20 cellular contexts compared by ENCODE assay signal in the genomic region with DNA sequence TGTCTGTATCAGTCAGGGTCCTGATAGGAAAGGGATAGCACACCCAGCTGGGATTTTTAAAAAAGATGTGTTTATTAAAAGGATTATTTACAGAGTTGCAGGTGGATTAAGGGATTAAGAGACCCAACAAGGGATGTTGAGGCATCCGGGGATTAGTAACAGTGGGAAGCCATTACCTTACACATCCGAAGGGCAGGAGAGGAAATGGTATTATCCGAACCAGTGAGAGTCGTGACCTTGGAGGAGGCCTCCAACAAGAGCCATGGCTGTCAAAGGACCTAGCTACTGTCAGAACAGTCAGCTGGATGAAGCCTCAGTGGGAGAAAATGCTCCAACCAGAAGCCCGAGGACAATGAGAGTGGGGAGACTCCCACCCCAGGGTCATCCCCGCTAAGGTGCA.
A peak's percentile ranks its signal among the peaks of the same experiment; 100 is the strongest.
DNase-seq lines count a peak whose midpoint lies in the region; ATAC-seq and TF ChIP-seq lines count a peak whose summit lies in the region.
"Had no signal": no experiment of that assay in that cellular context is flagged by ENCODE, and none has a peak within 500 bp of the region (broad histone marks: within the 10 kb centered on the region; RNA-seq: fewer than 3 reads in every experiment).

No MANE protein-coding gene starts in this region.

- DNase-seq in GM23338 (ENCODE audit: low spot score) (no peak), NCI-H524 treated with DMSO at 0.1 percent for 48 hours (lab: John Stamatoyannopoulos, UW) (peak; percentile 64), WERI-Rb-1 (peak; percentile 58), mesendoderm (peak; percentile 29), MG63 (no peak)
- no peak for DNase-seq in activated naive CD8-positive, alpha-beta T cell treated with anti-CD3 and anti-CD28 coated beads, Interleukin-2, amount 50 U/mL, for 24 hours
- DNase-seq in activated naive CD4-positive, alpha-beta T cell treated with anti-CD3 and anti-CD28 coated beads, Interleukin-2, amount 10 ng/mL, durations not matched to agents 7 days and 5 days, result no peak
- no peak for DNase-seq in activated CD4-positive, alpha-beta T cell treated with anti-CD3 and anti-CD28 coated beads for 1 hour
- DNase-seq: Caco-2; CD4-positive, CD25-positive, alpha-beta regulatory T cell; CD8-positive, alpha-beta T cell; DMS153; DND-41; GM23248; H9 had no signal

- H3K9me3 ChIP-seq in WERI-Rb-1 (ENCODE audit: severe bottlenecking) (no peaks in the 10 kb centered on the region), MG63 (peaks cover 2% of the 10 kb centered on the region; the same call in 1 of the 2 replicates)

- no peak overlapping the region for H3K4ac ChIP-seq in mesendoderm (ENCODE audit: low read depth, low read length)

- H3K18ac ChIP-seq in mesendoderm (ENCODE audit: low read length), result no peak overlapping the region

- H3K4me3 Mint-ChIP-seq in GM23338, result no peak overlapping the region
- no peak overlapping the region for H3K4me3 Mint-ChIP-seq in activated naive CD8-positive, alpha-beta T cell treated with anti-CD3 and anti-CD28 coated beads, Interleukin-2, amount 50 U/mL, for 24 hours
- H3K4me3 Mint-ChIP-seq in activated naive CD4-positive, alpha-beta T cell treated with anti-CD3 and anti-CD28 coated beads, Interleukin-2, amount 10 ng/mL, durations not matched to agents 7 days and 5 days, result no peak overlapping the region
- H3K4me3 Mint-ChIP-seq: B cell; CD4-positive, CD25-positive, alpha-beta regulatory T cell; CD8-positive, alpha-beta T cell; H9 had no signal

- no peaks in the 10 kb centered on the region for H3K27me3 Mint-ChIP-seq in GM23338 (ENCODE audit: insufficient read depth, low read depth, poor library complexity)
- peaks cover 4% of the 10 kb centered on the region for H3K27me3 Mint-ChIP-seq in activated naive CD8-positive, alpha-beta T cell treated with anti-CD3 and anti-CD28 coated beads, Interleukin-2, amount 50 U/mL, for 24 hours
- H3K27me3 Mint-ChIP-seq in activated naive CD4-positive, alpha-beta T cell treated with anti-CD3 and anti-CD28 coated beads, Interleukin-2, amount 10 ng/mL, durations not matched to agents 7 days and 5 days, result peaks cover 42% of the 10 kb centered on the region

- H3K27ac ChIP-seq in GM23338 (ENCODE audit: low read depth) (no peak overlapping the region), WERI-Rb-1 (no peak overlapping the region), mesendoderm (ENCODE audit: low read depth, low read length) (no peak overlapping the region)
- H3K27ac ChIP-seq: 22Rv1, BLaER1, C4-2B, GM23248 had no signal

- no CpG with 5 or more reads among the region's 6 CpGs for WGBS in mesendoderm (ENCODE audit: extremely low coverage, insufficient coverage, low lambda C conversion rate)

- H4K8ac ChIP-seq in mesendoderm (ENCODE audit: low read depth, low read length), result no peak overlapping the region

- no peaks in the 10 kb centered on the region for H3F3A ChIP-seq in GM23338 (replicated peaks; ENCODE audit: low read depth)

- H3K4me1 ChIP-seq in GM23338 (ENCODE audit: insufficient read depth) (no peaks in the 10 kb centered on the region), mesendoderm (ENCODE audit: control insufficient read depth, low read depth, low read length) (no peaks in the 10 kb centered on the region)
- H3K4me1 ChIP-seq: BLaER1, Caco-2 had no signal

- no peak overlapping the region for H2BK5ac ChIP-seq in mesendoderm (ENCODE audit: low read length)

- CTCF ChIA-PET in activated naive CD4-positive, alpha-beta T cell treated with anti-CD3 and anti-CD28 coated beads, Interleukin-2, amount 10 ng/mL, durations not matched to agents 7 days and 5 days (lab: Charles Lee), result no interaction called here

- H3K23ac ChIP-seq in mesendoderm (ENCODE audit: low read length), result no peak overlapping the region

- H3K27ac Mint-ChIP-seq in GM23338, result no peak overlapping the region
- H3K27ac Mint-ChIP-seq in activated naive CD8-positive, alpha-beta T cell treated with anti-CD3 and anti-CD28 coated beads, Interleukin-2, amount 50 U/mL, for 24 hours, result no peak overlapping the region
- H3K27ac Mint-ChIP-seq in activated naive CD4-positive, alpha-beta T cell treated with anti-CD3 and anti-CD28 coated beads, Interleukin-2, amount 10 ng/mL, durations not matched to agents 7 days and 5 days, result no peak overlapping the region
- H3K27ac Mint-ChIP-seq: B cell; CD4-positive, CD25-positive, alpha-beta regulatory T cell; CD8-positive, alpha-beta T cell had no signal

- no peak overlapping the region for H2AK5ac ChIP-seq in mesendoderm (ENCODE audit: low read length)

- no peaks in the 10 kb centered on the region for H3K4me1 Mint-ChIP-seq in GM23338
- H3K4me1 Mint-ChIP-seq in activated naive CD8-positive, alpha-beta T cell treated with anti-CD3 and anti-CD28 coated beads, Interleukin-2, amount 50 U/mL, for 24 hours, result no peaks in the 10 kb centered on the region
- H3K4me1 Mint-ChIP-seq in activated naive CD4-positive, alpha-beta T cell treated with anti-CD3 and anti-CD28 coated beads, Interleukin-2, amount 10 ng/mL, durations not matched to agents 7 days and 5 days, result no peaks in the 10 kb centered on the region
- H3K4me1 Mint-ChIP-seq: CD4-positive, CD25-positive, alpha-beta regulatory T cell had no signal

- H3K36me3 Mint-ChIP-seq in GM23338 (ENCODE audit: low read depth), result peaks cover 6% of the 10 kb centered on the region; the same call in 1 of the 3 replicates
- H3K36me3 Mint-ChIP-seq in activated naive CD8-positive, alpha-beta T cell treated with anti-CD3 and anti-CD28 coated beads, Interleukin-2, amount 50 U/mL, for 24 hours (ENCODE audit: low read depth), result no peaks in the 10 kb centered on the region
- H3K36me3 Mint-ChIP-seq in activated naive CD4-positive, alpha-beta T cell treated with anti-CD3 and anti-CD28 coated beads, Interleukin-2, amount 10 ng/mL, durations not matched to agents 7 days and 5 days, result peaks cover 1% of the 10 kb centered on the region
- H3K36me3 Mint-ChIP-seq: CD4-positive, CD25-positive, alpha-beta regulatory T cell; CD8-positive, alpha-beta T cell had no signal

- H3K9ac ChIP-seq in mesendoderm (ENCODE audit: low read length), result no peak overlapping the region
- H3K9ac ChIP-seq: BLaER1, GM23248 had no signal

- H3K56ac ChIP-seq in mesendoderm (ENCODE audit: low read length), result no peak overlapping the region

- no peaks in the 10 kb centered on the region for H3K27me3 ChIP-seq in GM23338 (ENCODE audit: insufficient read depth)
- no peaks in the 10 kb centered on the region for H3K27me3 ChIP-seq in WERI-Rb-1 (ENCODE audit: insufficient read depth, low read depth, severe bottlenecking)
- H3K27me3 ChIP-seq in mesendoderm (ENCODE audit: insufficient read depth, low read length, poor library complexity), result no peaks in the 10 kb centered on the region
- no peaks in the 10 kb centered on the region for H3K27me3 ChIP-seq in MG63
- H3K27me3 ChIP-seq: BLaER1 had no signal

- H2BK120ac ChIP-seq in mesendoderm (ENCODE audit: low read depth, low read length), result no peak overlapping the region

- H4K5ac ChIP-seq in mesendoderm (ENCODE audit: low read length), result no peak overlapping the region

- H2AFZ ChIP-seq in GM23338, result peak overlapping the region; percentile 87; the same call in 1 of the 2 replicates
- H2AFZ ChIP-seq: GM23248 had no signal

- H3K79me1 ChIP-seq in mesendoderm (ENCODE audit: low read length), result no peaks in the 10 kb centered on the region

- H3K4me2 ChIP-seq in GM23338, result no peak overlapping the region
- H3K4me2 ChIP-seq in mesendoderm (ENCODE audit: low read length), result no peak overlapping the region
- H3K4me2 ChIP-seq: BLaER1 had no signal

- H4K20me1 ChIP-seq in GM23338 (replicated peaks; ENCODE audit: insufficient read depth), result no peaks in the 10 kb centered on the region
- H4K20me1 ChIP-seq: BLaER1 had no signal

- TF ChIP-seq CTCF in GM23338 (conservative IDR thresholded peaks at IDR 0.05; ENCODE audit: low read depth in 2 of 2) (no peak), WERI-Rb-1 (IDR thresholded peaks at IDR 0.05; ENCODE audit: low read depth, low read length) (no peak)

- H3K36me3 ChIP-seq in GM23338 (ENCODE audit: insufficient read depth), result no peaks in the 10 kb centered on the region
- H3K36me3 ChIP-seq in WERI-Rb-1, result no peaks in the 10 kb centered on the region
- no peaks in the 10 kb centered on the region for H3K36me3 ChIP-seq in mesendoderm (ENCODE audit: control insufficient read depth, insufficient read depth, low read length)
- no peaks in the 10 kb centered on the region for H3K36me3 ChIP-seq in MG63
- H3K36me3 ChIP-seq: BLaER1 had no signal

- H3K79me2 ChIP-seq in GM23338 (replicated peaks; ENCODE audit: insufficient read depth), result no peaks in the 10 kb centered on the region
- H3K79me2 ChIP-seq in mesendoderm (ENCODE audit: control insufficient read depth, insufficient read depth, low read length), result no peaks in the 10 kb centered on the region

- H3K9me3 Mint-ChIP-seq in GM23338, result peaks cover 15% of the 10 kb centered on the region
- H3K9me3 Mint-ChIP-seq in activated naive CD8-positive, alpha-beta T cell treated with anti-CD3 and anti-CD28 coated beads, Interleukin-2, amount 50 U/mL, for 24 hours, result peaks cover 4% of the 10 kb centered on the region
- peaks cover 5% of the 10 kb centered on the region for H3K9me3 Mint-ChIP-seq in activated naive CD4-positive, alpha-beta T cell treated with anti-CD3 and anti-CD28 coated beads, Interleukin-2, amount 10 ng/mL, durations not matched to agents 7 days and 5 days

- no peaks in the 10 kb centered on the region for H3K9me2 ChIP-seq in GM23338 (ENCODE audit: insufficient read depth)

- no peak overlapping the region for H2BK15ac ChIP-seq in mesendoderm (replicated peaks; ENCODE audit: low read depth)

- H3K4me3 ChIP-seq in GM23338 (no peak overlapping the region), WERI-Rb-1 (ENCODE audit: low read depth, low read length) (no peak overlapping the region), mesendoderm (ENCODE audit: low read length) (no peak overlapping the region), MG63 (no peak overlapping the region)
- H3K4me3 ChIP-seq: BLaER1, GM23248 had no signal

- no peak for ATAC-seq in GM23338
- no peak for ATAC-seq in activated naive CD8-positive, alpha-beta T cell treated with anti-CD3 and anti-CD28 coated beads, Interleukin-2, amount 50 U/mL, for 24 hours
- ATAC-seq: CD8-positive, alpha-beta T cell; HCT116 had no signal

TF ChIP-seq in GM23338, 12 proteins besides CTCF, POLR2A, EP300 and RAD21 (continues in another document):
- TF ChIP-seq NANOG (IDR thresholded peaks at IDR 0.05; ENCODE audit: borderline replicate concordance) (no peak), EZH2phosphoT487 (IDR thresholded peaks at IDR 0.05; ENCODE audit: unreplicated experiment) (no peak), POLR2AphosphoS5 (IDR thresholded peaks at IDR 0.05; ENCODE audit: low read depth) (no peak)

Comparison
In these comparisons a context has a peak if more than half of its experiments do, and no peak if none do; other contexts are left out.
1. DNase-seq: peak in NCI-H524 treated with DMSO at 0.1 percent for 48 hours (single experiment), WERI-Rb-1 (single experiment) and mesendoderm (single experiment); none in GM23338 (single experiment), activated naive CD8-positive, alpha-beta T cell treated with anti-CD3 and anti-CD28 coated beads, Interleukin-2, amount 50 U/mL, for 24 hours (single experiment), activated naive CD4-positive, alpha-beta T cell treated with anti-CD3 and anti-CD28 coated beads, Interleukin-2, amount 10 ng/mL, durations not matched to agents 7 days and 5 days (single experiment), MG63 (single experiment) and activated CD4-positive, alpha-beta T cell treated with anti-CD3 and anti-CD28 coated beads for 1 hour (single experiment).